10 cellular contexts compared by ENCODE assay signal in the genomic region with DNA sequence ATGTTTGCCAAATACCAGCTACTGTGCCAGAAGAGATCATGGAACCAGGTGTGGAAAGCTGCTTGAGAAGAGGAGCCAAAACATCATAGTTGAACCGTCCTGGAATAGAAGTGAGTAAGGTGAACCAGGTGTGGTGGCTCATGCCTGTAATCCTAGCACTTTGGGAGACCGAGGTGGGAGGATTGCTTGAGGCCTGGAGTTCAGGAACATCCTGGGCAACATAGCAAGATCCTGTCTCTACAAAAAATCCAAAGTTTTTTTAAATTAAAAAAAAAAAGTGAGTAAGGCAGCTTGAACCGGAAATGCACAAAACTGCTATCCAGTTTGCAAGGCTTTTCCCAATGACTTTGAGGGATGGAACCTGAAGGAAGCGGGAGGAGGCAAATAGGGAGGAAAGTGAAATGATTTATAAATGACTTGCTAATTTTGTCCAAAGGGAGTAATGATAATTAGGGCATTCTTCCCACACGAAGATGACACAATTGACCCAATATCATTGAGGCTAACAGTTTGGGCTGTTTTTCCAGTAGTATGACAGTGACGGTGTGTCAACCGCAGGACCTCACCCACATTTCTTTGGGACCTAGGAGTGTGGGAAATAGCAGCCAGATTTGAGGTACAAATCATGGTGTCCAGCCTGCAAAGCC. TPM values are rescaled to one million over a fixed set of nuclear protein-coding genes. Genes with fewer than 3 reads are reported as not detected.
DNase-seq lines count a peak whose midpoint lies in the region; TF ChIP-seq lines count a peak whose summit lies in the region.
"Had no signal": no experiment of that assay in that cellular context is flagged by ENCODE, and none has a peak within 500 bp of the region (broad histone marks: within the 10 kb centered on the region; RNA-seq: fewer than 3 reads in every experiment).

No MANE protein-coding gene starts in this region.

- H4K8ac ChIP-seq in neuronal stem cell (ENCODE audit: low read depth, low read length), result no peak overlapping the region

- in situ Hi-C loops in KBM-7 (cut with MboI; ENCODE audit: low pct_unique_long_range_greater_than_20kb, low sequenced_read_pairs), result no loop called here

- peak overlapping the region; percentile 38 for H3K18ac ChIP-seq in neuronal stem cell (ENCODE audit: low read length)

- no peak for TF ChIP-seq CTCF in fibroblast of lung (conservative IDR thresholded peaks at IDR 0.05 in 1 of 2, IDR thresholded peaks at IDR 0.05 in 1 of 2; ENCODE audit: low read depth in 1 of 2, low read length in 2 of 2)
- TF ChIP-seq CTCF in WERI-Rb-1 (IDR thresholded peaks at IDR 0.05; ENCODE audit: low read depth, low read length), result no peak

- no peaks in the 10 kb centered on the region for H4K20me1 ChIP-seq in fibroblast of lung (ENCODE audit: control insufficient read depth, extremely low read depth, insufficient read depth, low read length)

- H3K27ac ChIP-seq in ACC112 (ENCODE audit: low read depth, low read length), result no peak overlapping the region
- peak overlapping the region; percentile 80 for H3K27ac ChIP-seq in fibroblast of lung (ENCODE audit: insufficient read depth, low read length)
- peak overlapping the region; percentile 93 for H3K27ac ChIP-seq in neuronal stem cell (replicated peaks; ENCODE audit: low read length)
- no peak overlapping the region for H3K27ac ChIP-seq in WERI-Rb-1

- DNase-seq in NT2/D1 (ENCODE audit: low read depth, low spot score) (no peak), fibroblast of lung (ENCODE audit: low read depth in 2 of 2) (no peak), neuronal stem cell (ENCODE audit: low spot score) (no peak), KBM-7 (no peak), WERI-Rb-1 (no peak), DMS79 (lab: John Stamatoyannopoulos, UW) (no peak), NCI-H2029 (lab: John Stamatoyannopoulos, UW) (no peak)
- DNase-seq: DMS 273 treated with DMSO at 0.1 percent for 48 hours; NK-92 treated with Interleukin-12 subunit alpha and Interleukin-12 subunit beta, amount 100 ng/mL, for 24 hours had no signal

- H3K9me3 ChIP-seq in NT2/D1 (ENCODE audit: insufficient read depth, low read length), result no peaks in the 10 kb centered on the region
- H3K9me3 ChIP-seq in fibroblast of lung (ENCODE audit: control insufficient read depth, insufficient read depth, low read depth, low read length), result no peaks in the 10 kb centered on the region
- H3K9me3 ChIP-seq in neuronal stem cell (replicated peaks in 1 of 2; ENCODE audit: control insufficient read depth in 2 of 2, insufficient read depth in 1 of 2, low read depth in 1 of 2, low read length in 2 of 2), result peaks cover 0 to 8% of the 10 kb centered on the region in 2 donors
- no peaks in the 10 kb centered on the region for H3K9me3 ChIP-seq in WERI-Rb-1 (ENCODE audit: severe bottlenecking)

- peaks cover 4% of the 10 kb centered on the region; the same call in 1 of the 2 replicates for H3K36me3 ChIP-seq in ACC112 (ENCODE audit: insufficient read depth, low read length)
- peaks cover 20% of the 10 kb centered on the region for H3K36me3 ChIP-seq in NT2/D1 (ENCODE audit: insufficient read depth, insufficient read length, low read length)
- H3K36me3 ChIP-seq in fibroblast of lung (ENCODE audit: control insufficient read depth, insufficient read depth, low read length), result no peaks in the 10 kb centered on the region
- H3K36me3 ChIP-seq in neuronal stem cell (replicated peaks in 1 of 2; ENCODE audit: control insufficient read depth in 2 of 2, insufficient read depth in 2 of 2, low read length in 2 of 2), result peaks cover 4 to 36% of the 10 kb centered on the region in 2 donors
- H3K36me3 ChIP-seq in WERI-Rb-1, result no peaks in the 10 kb centered on the region

- no peak overlapping the region for H3K14ac ChIP-seq in neuronal stem cell (ENCODE audit: low read length)

- H3K4me3 ChIP-seq in ACC112 (ENCODE audit: low read depth, low read length), result peak overlapping the region; percentile 89
- H3K4me3 ChIP-seq in NT2/D1 (ENCODE audit: insufficient read length, low read depth), result peak overlapping the region; percentile 60
- peak overlapping the region; percentile 62 to 87 (median 68) for H3K4me3 ChIP-seq in fibroblast of lung (replicated peaks in 1 of 4; ENCODE audit: control extremely low read depth in 1 of 4, insufficient read depth in 1 of 4, low read depth in 3 of 4, low read length in 4 of 4)
- H3K4me3 ChIP-seq in neuronal stem cell (ENCODE audit: low read length in 2 of 2), result peak overlapping the region; percentile 73 to 76
- no peak overlapping the region for H3K4me3 ChIP-seq in WERI-Rb-1 (ENCODE audit: low read depth, low read length)

- H3K27me3 ChIP-seq in ACC112 (ENCODE audit: insufficient read depth, low read length) (no peaks in the 10 kb centered on the region), NT2/D1 (ENCODE audit: insufficient read depth, insufficient read length) (no peaks in the 10 kb centered on the region), fibroblast of lung (ENCODE audit: control insufficient read depth, insufficient read depth, low read length) (no peaks in the 10 kb centered on the region), neuronal stem cell (ENCODE audit: control insufficient read depth in 3 of 3, insufficient read depth in 3 of 3, low read depth in 1 of 3, low read length in 3 of 3) (no peaks in the 10 kb centered on the region), WERI-Rb-1 (ENCODE audit: insufficient read depth, low read depth, severe bottlenecking) (no peaks in the 10 kb centered on the region)

- H2BK120ac ChIP-seq in neuronal stem cell (ENCODE audit: low read depth, low read length), result no peak overlapping the region

- no peak overlapping the region for H2AFZ ChIP-seq in ACC112 (ENCODE audit: low read length, unreplicated experiment)
- no peak overlapping the region for H2AFZ ChIP-seq in fibroblast of lung (ENCODE audit: low read length)
- H2AFZ ChIP-seq in neuronal stem cell (ENCODE audit: low read length), result peak overlapping the region; percentile 80

- peak overlapping the region; percentile 2 for H2BK5ac ChIP-seq in neuronal stem cell (ENCODE audit: low read length)

- no peak overlapping the region for H4K91ac ChIP-seq in neuronal stem cell (ENCODE audit: low read depth, low read length, poor library complexity)

- H3K9ac ChIP-seq in NT2/D1 (ENCODE audit: insufficient read length, low read depth), result peak overlapping the region; percentile 86
- H3K9ac ChIP-seq in fibroblast of lung (ENCODE audit: insufficient read depth, low read length), result no peak overlapping the region
- no peak overlapping the region for H3K9ac ChIP-seq in neuronal stem cell (ENCODE audit: low read depth, low read length, poor library complexity)

- H3K79me1 ChIP-seq in neuronal stem cell (ENCODE audit: low read depth, low read length), result peaks cover 4% of the 10 kb centered on the region

- H3K4me2 ChIP-seq in fibroblast of lung (ENCODE audit: extremely low read depth, insufficient read depth, low read length) (peak overlapping the region; percentile 83), neuronal stem cell (ENCODE audit: insufficient read depth, low read length, poor library complexity, severe bottlenecking) (peak overlapping the region; percentile 91)

- no peak overlapping the region for H3K23ac ChIP-seq in neuronal stem cell (ENCODE audit: low read depth, low read length, poor library complexity)

- no peak overlapping the region for H2BK12ac ChIP-seq in neuronal stem cell (ENCODE audit: low read length)

- H3K4me1 ChIP-seq in ACC112 (ENCODE audit: control insufficient read depth, insufficient read depth, low read length, unreplicated experiment) (peaks cover 32% of the 10 kb centered on the region), NT2/D1 (ENCODE audit: insufficient read depth, insufficient read length) (peaks cover 3% of the 10 kb centered on the region), fibroblast of lung (ENCODE audit: control insufficient read depth, extremely low read depth, insufficient read depth, low read length) (peaks cover 4% of the 10 kb centered on the region), neuronal stem cell (ENCODE audit: control insufficient read depth in 2 of 2, insufficient read depth in 1 of 2, low read depth in 1 of 2, low read length in 2 of 2) (peaks cover 17 to 25% of the 10 kb centered on the region in 2 donors)

- H2AK5ac ChIP-seq in neuronal stem cell (ENCODE audit: low read depth, low read length), result peak overlapping the region; percentile 7

- H3K79me2 ChIP-seq in ACC112 (ENCODE audit: control insufficient read depth, insufficient read depth, low read length, unreplicated experiment) (peaks cover 41% of the 10 kb centered on the region), fibroblast of lung (ENCODE audit: control insufficient read depth, insufficient read depth, low read length) (peaks cover 58% of the 10 kb centered on the region)

- no CpG with 5 or more reads among the region's 7 CpGs for WGBS in neuronal stem cell (ENCODE audit: extremely low coverage in 2 of 2, insufficient read length in 2 of 2, insufficient replicate concordance in 1 of 2), 2 donors

- H3K4ac ChIP-seq in neuronal stem cell (ENCODE audit: low read length), result no peak overlapping the region

- H2BK15ac ChIP-seq in neuronal stem cell (ENCODE audit: low read length), result no peak overlapping the region

RNA-seq across cellular contexts. Expression of a gene that starts 1.5 kb away (rescaled TPM):
- 312 and 601 TPM in 2 replicates for total RNA-seq in fibroblast of lung
- 637 and 670 TPM in 2 replicates for polyA plus RNA-seq in fibroblast of lung
- 520 and 526 TPM in 2 replicates for polyA plus RNA-seq in fibroblast of lung (2012)
- polyA minus RNA-seq in fibroblast of lung (ENCODE audit: low replicate concordance), result 153 and 168 TPM in 2 replicates
- polyA plus RNA-seq in neuronal stem cell (2013, experiment 1 of 2), result 462 TPM
- 462 TPM for polyA plus RNA-seq in neuronal stem cell (2013, experiment 2 of 2)

Comparison
In these comparisons a context has a peak if more than half of its experiments do, and no peak if none do; other contexts are left out.
1. H3K27ac ChIP-seq: peak in fibroblast of lung (single experiment) and neuronal stem cell (single experiment); none in ACC112 (single experiment) and WERI-Rb-1 (single experiment).